ENCODE assay signal across 34 cellular contexts in genomic region chr3:168384990-168385389, GRCh38.
"Had no signal": no experiment of that assay in that cellular context is flagged by ENCODE, and none has a peak within 500 bp of the region (broad histone marks: within the 10 kb centered on the region; RNA-seq: fewer than 3 reads in every experiment).

No MANE protein-coding gene starts in this region.

- H3K4me3 Mint-ChIP-seq: activated B cell treated with CpG ODN at 0.5 μM for 24 hours; activated CD8-positive, alpha-beta T cell treated with anti-CD3 and anti-CD28 coated beads for 36 hours; activated naive CD8-positive, alpha-beta T cell; activated T-cell treated with anti-CD3 and anti-CD28 coated beads, Interleukin-2, amount 50 U/mL, for 4 hours; activated T-helper 17 cell treated with anti-CD3 and anti-CD28 coated beads, Interleukin-2, amount 50 U/mL, for 72 hours; central memory CD8-positive, alpha-beta T cell; effector memory CD8-positive, alpha-beta T cell had no signal

- FAIRE-seq: astrocyte, bronchial epithelial cell, colon, endometrium, endothelial cell of umbilical vein had no signal

- H3K27ac ChIP-seq: brain microvascular endothelial cell, epithelial cell of prostate, esophagus squamous epithelium, gastroesophageal sphincter, heart right ventricle, VCaP had no signal

- H3K9me3 ChIP-seq: esophagus squamous epithelium had no signal

- H3K36me3 ChIP-seq: brain microvascular endothelial cell, esophagus squamous epithelium, gastroesophageal sphincter, heart right ventricle had no signal

- ATAC-seq: activated CD4-positive, CD25-positive, alpha-beta regulatory T cell treated with anti-CD3 and anti-CD28 coated beads, Interleukin-2, amount 50 U/mL, for 24 hours; activated CD8-positive, alpha-beta T cell treated with anti-CD3 and anti-CD28 coated beads for 36 hours; activated T-cell treated with anti-CD3 and anti-CD28 coated beads, Interleukin-2, amount 50 U/mL, for 4 hours; activated T-helper 17 cell treated with anti-CD3 and anti-CD28 coated beads, Interleukin-2, amount 50 U/mL, for 72 hours; effector memory CD8-positive, alpha-beta T cell; gastroesophageal sphincter; heart right ventricle had no signal

- H3K4me1 ChIP-seq: esophagus squamous epithelium, gastroesophageal sphincter, heart right ventricle had no signal

- H3K27me3 ChIP-seq: brain microvascular endothelial cell, esophagus squamous epithelium, gastroesophageal sphincter, heart right ventricle had no signal

- H3K4me1 Mint-ChIP-seq: activated B cell treated with CpG ODN at 0.5 μM for 24 hours; activated T-helper 17 cell treated with anti-CD3 and anti-CD28 coated beads, Interleukin-2, amount 50 U/mL, for 72 hours; central memory CD8-positive, alpha-beta T cell had no signal

- H3K4me3 ChIP-seq: esophagus squamous epithelium, gastroesophageal sphincter, heart right ventricle had no signal

- H3K36me3 Mint-ChIP-seq: activated naive CD8-positive, alpha-beta T cell had no signal

- H3K27me3 Mint-ChIP-seq: activated B cell treated with CpG ODN at 0.5 μM for 24 hours; activated CD8-positive, alpha-beta T cell treated with anti-CD3 and anti-CD28 coated beads for 36 hours; activated naive CD8-positive, alpha-beta T cell; activated T-helper 17 cell treated with anti-CD3 and anti-CD28 coated beads, Interleukin-2, amount 50 U/mL, for 72 hours; central memory CD8-positive, alpha-beta T cell; effector memory CD8-positive, alpha-beta T cell had no signal

- DNase-seq: activated B cell treated with CpG ODN at 0.5 μM for 24 hours; activated CD4-positive, alpha-beta T cell treated with anti-CD3 and anti-CD28 coated beads for 48 hours; activated CD4-positive, alpha-beta T cell treated with anti-CD3 and anti-CD28 coated beads, Interleukin-2, amount 50 U/mL, for 1 hour; activated CD4-positive, alpha-beta T cell treated with anti-CD3 and anti-CD28 coated beads, Interleukin-2, amount 50 U/mL, for 48 hours; activated CD8-positive, alpha-beta memory T cell treated with anti-CD3 and anti-CD28 coated beads for 24 hours; activated CD8-positive, alpha-beta T cell treated with anti-CD3 and anti-CD28 coated beads for 36 hours; activated effector memory CD4-positive, alpha-beta T cell treated with Interleukin-2 at 50 U/mL for 16 hours; activated gamma-delta T cell treated with Interleukin-2 at 50 U/mL for 16 hours; activated naive CD4-positive, alpha-beta T cell treated with anti-CD3 and anti-CD28 coated beads, Interleukin-2, amount 50 U/mL, for 16 hours; activated naive CD4-positive, alpha-beta T cell treated with Interleukin-2 at 50 U/mL for 16 hours; activated T-cell treated with anti-CD3 and anti-CD28 coated beads, Interleukin-2, amount 50 U/mL, for 4 hours; amniotic stem cell; anterior cingulate cortex; brain microvascular endothelial cell; cortex of kidney; dermis blood vessel endothelial cell; effector CD4-positive, alpha-beta T cell; effector memory CD8-positive, alpha-beta T cell; esophagus squamous epithelium; foreskin melanocyte; heart right ventricle; T-helper 2 cell had no signal

- H3K27ac Mint-ChIP-seq: activated B cell treated with CpG ODN at 0.5 μM for 24 hours; activated CD8-positive, alpha-beta T cell treated with anti-CD3 and anti-CD28 coated beads for 36 hours; activated naive CD8-positive, alpha-beta T cell; activated T-helper 17 cell treated with anti-CD3 and anti-CD28 coated beads, Interleukin-2, amount 50 U/mL, for 72 hours; effector memory CD8-positive, alpha-beta T cell had no signal
